8 cellular contexts compared by ENCODE assay signal in genomic region chr14:35121026-35121886, GRCh38. TPM values are rescaled to one million over a fixed set of nuclear protein-coding genes. Genes with fewer than 3 reads are reported as not detected.
DNase-seq lines count a peak whose midpoint lies in the region; ATAC-seq and TF ChIP-seq lines count a peak whose summit lies in the region.

No MANE protein-coding gene starts in this region.

- H3K9ac ChIP-seq in stomach smooth muscle (ENCODE audit: low read length in 2 of 2), result peak overlapping the region; percentile 95 to 98

- H3K27me3 ChIP-seq in stomach smooth muscle (ENCODE audit: control insufficient read depth in 1 of 2, insufficient read depth in 2 of 2, low read length in 2 of 2), result no peaks in the 10 kb centered on the region

- H3K27ac ChIP-seq in adipose tissue (ENCODE audit: low read depth, low read length) (peak overlapping the region; percentile 95), stomach smooth muscle (ENCODE audit: low read length) (peak overlapping the region; percentile 98)

- no peaks in the 10 kb centered on the region for H3K36me3 ChIP-seq in stomach smooth muscle (ENCODE audit: control insufficient read depth in 2 of 2, insufficient read depth in 2 of 2, low read length in 2 of 2)

- WGBS in adipose tissue, 3 donors, result 9 to 23% (median 19%) methylated on average over 34 of the region's 34 CpGs

- H3K4me3 ChIP-seq in GM12875 (ENCODE audit: low read depth, low read length) (peak overlapping the region; percentile 51), stomach smooth muscle (ENCODE audit: low read length in 2 of 2) (peak overlapping the region; percentile 77 to 98)
- peak overlapping the region; percentile 76 for H3K4me3 ChIP-seq in Jurkat, Clone E6-1 (ENCODE audit: low read length)

- no peaks in the 10 kb centered on the region for H3K9me3 ChIP-seq in stomach smooth muscle (ENCODE audit: control insufficient read depth in 2 of 2, low read length in 2 of 2)

- no peak for TF ChIP-seq CTCF in GM12875 (IDR thresholded peaks at IDR 0.05; ENCODE audit: borderline replicate concordance, insufficient read depth, low read depth, low read length)

- H3K4me1 ChIP-seq in stomach smooth muscle (ENCODE audit: control insufficient read depth, insufficient read depth, low read length), result peaks cover 11% of the 10 kb centered on the region

- ATAC-seq in HG03280 (IDR thresholded peaks at IDR 0.05; ENCODE audit: unreplicated experiment), result no peak
- no peak for ATAC-seq in GM21360 (IDR thresholded peaks at IDR 0.05; ENCODE audit: unreplicated experiment)

- DNase-seq in Jurkat, Clone E6-1 (ENCODE audit: low read depth, low spot score), result no peak
- DNase-seq in iris pigment epithelial cell (ENCODE audit: low read depth) (peak; percentile 46), NCI-H1092 treated with DMSO at 0.1 percent for 48 hours (lab: John Stamatoyannopoulos, UW) (no peak)

RNA-seq across cellular contexts. Expression of gene PPP2R3C, which starts 0.5 kb away (rescaled TPM):
- polyA plus RNA-seq in Jurkat, Clone E6-1 (2012; ENCODE audit: insufficient read depth, insufficient read length), result 103 TPM
- polyA plus RNA-seq in adipose tissue, result 10 to 100 TPM in 2 of 3 donors, 1 to 10 TPM in 1; 8.4 to 34.0 (median 22.4) TPM

RNA-seq across cellular contexts. Expression of gene PRORP, which starts 1.1 kb away (rescaled TPM):
- polyA plus RNA-seq in Jurkat, Clone E6-1 (2012; ENCODE audit: insufficient read depth, insufficient read length), result 37.9 TPM
- polyA plus RNA-seq in adipose tissue, result 10 to 100 TPM in 1 of 3 donors, 1 to 10 TPM in 2; 7.2 to 14.5 (median 8.4) TPM
